In the genomic region with DNA sequence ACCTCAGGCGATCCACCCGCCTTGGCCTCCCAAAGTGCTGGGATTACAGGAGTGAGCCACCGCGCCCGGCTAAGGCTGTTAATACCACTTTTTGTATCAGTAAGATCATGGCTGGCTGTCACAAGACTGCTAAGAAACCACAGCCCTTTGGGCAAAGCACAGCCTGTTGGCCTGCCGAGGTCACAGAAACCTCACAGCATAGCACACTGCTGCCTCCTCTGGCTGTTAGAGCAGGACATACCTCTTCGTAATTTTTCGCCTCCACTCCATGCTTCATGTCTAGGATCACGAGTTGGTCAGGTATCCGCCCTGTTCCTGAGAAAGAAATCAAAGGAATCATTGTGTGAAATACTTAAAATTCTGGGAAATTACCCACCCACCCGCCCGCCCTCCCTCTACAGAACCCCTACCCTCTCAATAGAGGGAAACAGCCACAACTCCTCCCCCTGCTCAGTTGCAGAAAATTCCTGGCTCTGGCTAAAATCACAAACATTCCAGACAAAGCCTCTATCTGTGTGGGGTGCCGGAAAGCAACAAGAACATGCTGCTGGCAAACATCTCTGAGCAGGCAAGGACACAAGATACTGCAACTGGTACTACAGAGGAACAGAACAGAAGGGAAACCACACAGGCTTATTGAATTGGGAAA, we compare ENCODE assay signal across 8 cellular contexts. TPM values are rescaled to one million over a fixed set of nuclear protein-coding genes. Genes with fewer than 3 reads are reported as not detected.
DNase-seq lines count a peak whose midpoint lies in the region; ATAC-seq and TF ChIP-seq lines count a peak whose summit lies in the region.

No MANE protein-coding gene starts in this region.

- peak overlapping the region in 5 of 11 experiments; percentile 10 to 85 (median 23); a peak in 6 of 22 replicates for H3K4me2 ChIP-seq in BLaER1 treated with 17β-estradiol and CSF1 and Interleukin-3, amounts not matched to agents 10 nM and 100 nM

- TF ChIP-seq POLR2A in testis (IDR thresholded peaks at IDR 0.05), result no peak

- H3K27me3 Mint-ChIP-seq in endothelial cell (ENCODE audit: unreplicated experiment), result peaks cover 5% of the 10 kb centered on the region
- no peaks in the 10 kb centered on the region for H3K27me3 Mint-ChIP-seq in CD8-positive, alpha-beta memory T cell

- H3K4me3 Mint-ChIP-seq in endothelial cell (ENCODE audit: unreplicated experiment), result peak overlapping the region; percentile 75
- H3K4me3 Mint-ChIP-seq in CD8-positive, alpha-beta memory T cell, result no peak overlapping the region

- intact Hi-C loops in testis (cut with DNase I; ENCODE audit: low total_unique reads), result no loop called here

- H3K4me1 ChIP-seq in BLaER1 treated with 17β-estradiol and CSF1 and Interleukin-3, amounts not matched to agents 10 nM and 100 nM, result peaks cover 13 to 99% (median 65%) of the 10 kb centered on the region in 10 experiments
- H3K4me1 ChIP-seq in NT2/D1 (ENCODE audit: insufficient read depth, insufficient read length) (no peaks in the 10 kb centered on the region), testis (peaks cover 70% of the 10 kb centered on the region)
- H3K4me1 ChIP-seq in CD8-positive, alpha-beta memory T cell (ENCODE audit: insufficient read depth, low read length), result peaks cover 29% of the 10 kb centered on the region

- H3K27ac ChIP-seq in BLaER1 treated with 17β-estradiol and CSF1 and Interleukin-3, amounts not matched to agents 10 nM and 100 nM, result peak overlapping the region in 10 of 11 experiments; percentile 13 to 80 (median 34); a peak in 16 of 22 replicates
- peak overlapping the region; percentile 92 to 95 for H3K27ac ChIP-seq in testis
- no peak overlapping the region for H3K27ac ChIP-seq in CD8-positive, alpha-beta memory T cell (ENCODE audit: low read depth, low read length)

- H3K9me3 Mint-ChIP-seq in endothelial cell (ENCODE audit: unreplicated experiment), result no peaks in the 10 kb centered on the region
- no peaks in the 10 kb centered on the region for H3K9me3 Mint-ChIP-seq in CD8-positive, alpha-beta memory T cell

- peak; percentile 35 for DNase-seq in NT2/D1 (ENCODE audit: low read depth, low spot score)
- peak; percentile 58 for DNase-seq in endothelial cell (ENCODE audit: low spot score)
- peak; percentile 94 for DNase-seq in medulla oblongata (ENCODE audit: extremely low spot score)
- peak; percentile 89 for DNase-seq in testis
- no peak for DNase-seq in GDM1 (lab: John Stamatoyannopoulos, UW)
- DNase-seq in CD8-positive, alpha-beta memory T cell, result no peak

- H3K36me3 Mint-ChIP-seq in endothelial cell (ENCODE audit: low read depth, unreplicated experiment), result peaks cover 16% of the 10 kb centered on the region
- H3K36me3 Mint-ChIP-seq in CD8-positive, alpha-beta memory T cell, result peaks cover 0 to 78% (median 30%) of the 10 kb centered on the region in 3 donors

- ATAC-seq in GM19395 (IDR thresholded peaks at IDR 0.05; ENCODE audit: unreplicated experiment), result no peak

- peaks cover 34% of the 10 kb centered on the region for H3K4me1 Mint-ChIP-seq in endothelial cell (ENCODE audit: unreplicated experiment)
- H3K4me1 Mint-ChIP-seq in CD8-positive, alpha-beta memory T cell, result peaks cover 43 to 74% (median 64%) of the 10 kb centered on the region in 3 donors

- POLR2A ChIA-PET in CD8-positive, alpha-beta memory T cell (lab: Charles Lee), result no interaction called here

- H3K9ac ChIP-seq in BLaER1 treated with 17β-estradiol and CSF1 and Interleukin-3, amounts not matched to agents 10 nM and 100 nM, result no peak overlapping the region
- H3K9ac ChIP-seq in NT2/D1 (ENCODE audit: insufficient read length, low read depth), result no peak overlapping the region

- peaks cover 51 to 96% (median 78%) of the 10 kb centered on the region in 11 experiments for H3K36me3 ChIP-seq in BLaER1 treated with 17β-estradiol and CSF1 and Interleukin-3, amounts not matched to agents 10 nM and 100 nM
- H3K36me3 ChIP-seq in NT2/D1 (ENCODE audit: insufficient read depth, insufficient read length, low read length), result peaks cover 33% of the 10 kb centered on the region
- no peaks in the 10 kb centered on the region for H3K36me3 ChIP-seq in testis (ENCODE audit: low read depth, missing control alignments)
- peaks cover 11% of the 10 kb centered on the region for H3K36me3 ChIP-seq in CD8-positive, alpha-beta memory T cell (ENCODE audit: insufficient read depth, low read length)

- CTCF ChIA-PET in CD8-positive, alpha-beta memory T cell (lab: Charles Lee), result interaction anchor here (0.7 kb wide), 1 partner anchor 214 kb away, joined by 4 read pairs; no protein-coding TSS in a partner anchor

- peak overlapping the region; percentile 97 for H3K27ac Mint-ChIP-seq in endothelial cell (ENCODE audit: unreplicated experiment)
- peak overlapping the region in 4 of 8 donors; percentile 60 to 89 (median 72) for H3K27ac Mint-ChIP-seq in CD8-positive, alpha-beta memory T cell

- WGBS in testis, 2 donors, result 26 to 35% methylated on average over 13 of the region's 13 CpGs

- H3K4me3 ChIP-seq in BLaER1 treated with 17β-estradiol and CSF1 and Interleukin-3, amounts not matched to agents 10 nM and 100 nM, result no peak overlapping the region
- H3K4me3 ChIP-seq in NT2/D1 (ENCODE audit: insufficient read length, low read depth) (no peak overlapping the region), testis (no peak overlapping the region)
- H3K4me3 ChIP-seq in CD8-positive, alpha-beta memory T cell (ENCODE audit: low read length), result no peak overlapping the region

- no peaks in the 10 kb centered on the region for H3K9me3 ChIP-seq in BLaER1 treated with 17β-estradiol and CSF1 and Interleukin-3, amounts not matched to agents 10 nM and 100 nM (replicated peaks in 1 of 11)
- H3K9me3 ChIP-seq in NT2/D1 (ENCODE audit: insufficient read depth, low read length) (no peaks in the 10 kb centered on the region), testis (no peaks in the 10 kb centered on the region)
- H3K9me3 ChIP-seq in CD8-positive, alpha-beta memory T cell (ENCODE audit: low read length), result no peaks in the 10 kb centered on the region

- no peaks in the 10 kb centered on the region for H3K27me3 ChIP-seq in BLaER1 treated with 17β-estradiol and CSF1 and Interleukin-3, amounts not matched to agents 10 nM and 100 nM
- H3K27me3 ChIP-seq in NT2/D1 (ENCODE audit: insufficient read depth, insufficient read length) (no peaks in the 10 kb centered on the region), testis (no peaks in the 10 kb centered on the region)
- no peaks in the 10 kb centered on the region for H3K27me3 ChIP-seq in CD8-positive, alpha-beta memory T cell (ENCODE audit: insufficient read depth, low read length, poor library complexity, severe bottlenecking)

- TF ChIP-seq CTCF in endothelial cell (IDR thresholded peaks at IDR 0.05; ENCODE audit: unreplicated experiment) (no peak), testis (IDR thresholded peaks at IDR 0.05) (peak in 2 of 3 experiments; percentile 38 to 47)

- peaks cover 0 to 68% (median 25%) of the 10 kb centered on the region in 11 experiments; a peak in 15 of 22 replicates for H4K20me1 ChIP-seq in BLaER1 treated with 17β-estradiol and CSF1 and Interleukin-3, amounts not matched to agents 10 nM and 100 nM

RNA-seq across cellular contexts. Expression of a gene that starts 20.7 kb away (rescaled TPM):
- 74.3 TPM for total RNA-seq in endothelial cell (ENCODE audit: unreplicated experiment)
- total RNA-seq in testis, result 100 to 1,000 TPM; 120 to 125 TPM
- polyA plus RNA-seq in testis (ENCODE audit: insufficient read depth, low read depth, low replicate concordance), result 86.6 TPM
- 10 to 100 TPM; 72.2 to 74.0 TPM for total RNA-seq in CD8-positive, alpha-beta memory T cell
- 18.0 TPM for polyA plus RNA-seq in CD8-positive, alpha-beta memory T cell

RNA-seq across cellular contexts. Expression of a gene that starts 28.9 kb away (rescaled TPM):
- 312 TPM for total RNA-seq in endothelial cell (ENCODE audit: unreplicated experiment)
- 100 to 1,000 TPM; 255 to 334 TPM for total RNA-seq in testis
- polyA plus RNA-seq in testis (ENCODE audit: insufficient read depth, low read depth, low replicate concordance), result 417 TPM
- 100 to 1,000 TPM; 178 TPM for total RNA-seq in CD8-positive, alpha-beta memory T cell
- polyA plus RNA-seq in CD8-positive, alpha-beta memory T cell, result 321 TPM

Comparison
In these comparisons a context has a peak if more than half of its experiments do, and no peak if none do; other contexts are left out.
1. DNase-seq: peak in NT2/D1 (single experiment), endothelial cell (single experiment), medulla oblongata (single experiment) and testis (single experiment); none in GDM1 (single experiment) and CD8-positive, alpha-beta memory T cell (0 of 5).